In genomic region chr15:58070801-58071418, GRCh38 we compare ENCODE assay signal across 8 cellular contexts. TPM values are rescaled to one million over a fixed set of nuclear protein-coding genes. Genes with fewer than 3 reads are reported as not detected.
DNase-seq lines count a peak whose midpoint lies in the region; ATAC-seq and TF ChIP-seq lines count a peak whose summit lies in the region.

No MANE protein-coding gene starts in this region.

- H3K4me3 ChIP-seq in left ventricle myocardium inferior = no peak overlapping the region

- peaks cover 50% of the 10 kb centered on the region for H3K27me3 ChIP-seq in left ventricle myocardium inferior (ENCODE audit: low read depth)

- peaks cover 3% of the 10 kb centered on the region for H3K4me1 Mint-ChIP-seq in activated naive CD8-positive, alpha-beta T cell treated with anti-CD3 and anti-CD28 coated beads, Interleukin-2, amount 10 ng/mL, durations not matched to agents 7 days and 5 days

- H3K27me3 Mint-ChIP-seq in activated naive CD8-positive, alpha-beta T cell treated with anti-CD3 and anti-CD28 coated beads, Interleukin-2, amount 10 ng/mL, durations not matched to agents 7 days and 5 days = peaks cover 52% of the 10 kb centered on the region

- no peak overlapping the region for H3K27ac ChIP-seq in left ventricle myocardium inferior (replicated peaks)

- intact Hi-C loops in left ventricle myocardium inferior (cut with micrococcal nuclease) = loop anchor here (5.0 to 10.0 kb wide), 2 partner anchors 204 to 316 kb away; no protein-coding TSS in a partner anchor

- TF ChIP-seq CTCF in GM13976 (IDR thresholded peaks at IDR 0.05; ENCODE audit: borderline replicate concordance, control extremely low read depth, extremely low read depth, insufficient read depth, missing control alignments) (peak; percentile 74), left ventricle myocardium inferior (IDR thresholded peaks at IDR 0.05; ENCODE audit: borderline replicate concordance) (peak; percentile 95)

- peaks cover 8% of the 10 kb centered on the region for H3K4me1 ChIP-seq in left ventricle myocardium inferior

- DNase-seq in AML-193 (lab: John Stamatoyannopoulos, UW) (peak; percentile 46 to 52), GM13976 (ENCODE audit: low spot score) (peak; percentile 26), NCI-H748 treated with DMSO at 0.1 percent for 48 hours (lab: John Stamatoyannopoulos, UW) (peak; percentile 35), left ventricle myocardium inferior (peak; percentile 52), renal cortical epithelial cell (ENCODE audit: low read depth) (peak; percentile 47)
- peak; percentile 60 for DNase-seq in activated naive CD8-positive, alpha-beta T cell treated with anti-CD3 and anti-CD28 coated beads, Interleukin-2, amount 10 ng/mL, durations not matched to agents 7 days and 5 days

- in situ Hi-C loops in GM13976 (cut with MboI; ENCODE audit: low sequenced_read_pairs, unreplicated experiment) = no loop called here

- H3K36me3 ChIP-seq in left ventricle myocardium inferior = no peaks in the 10 kb centered on the region

- POLR2A ChIA-PET in activated naive CD8-positive, alpha-beta T cell treated with anti-CD3 and anti-CD28 coated beads, Interleukin-2, amount 10 ng/mL, durations not matched to agents 7 days and 5 days (lab: Charles Lee) = no interaction called here

- H3K27ac Mint-ChIP-seq in activated naive CD8-positive, alpha-beta T cell treated with anti-CD3 and anti-CD28 coated beads, Interleukin-2, amount 10 ng/mL, durations not matched to agents 7 days and 5 days = no peak overlapping the region

- H3K4me3 Mint-ChIP-seq in activated naive CD8-positive, alpha-beta T cell treated with anti-CD3 and anti-CD28 coated beads, Interleukin-2, amount 10 ng/mL, durations not matched to agents 7 days and 5 days = no peak overlapping the region

- no peaks in the 10 kb centered on the region for H3K36me3 Mint-ChIP-seq in activated naive CD8-positive, alpha-beta T cell treated with anti-CD3 and anti-CD28 coated beads, Interleukin-2, amount 10 ng/mL, durations not matched to agents 7 days and 5 days

- no peak for ATAC-seq in activated naive CD8-positive, alpha-beta T cell treated with anti-CD3 and anti-CD28 coated beads, Interleukin-2, amount 10 ng/mL, durations not matched to agents 7 days and 5 days (ENCODE audit: low read depth)
- ATAC-seq in HG02571 (IDR thresholded peaks at IDR 0.05; ENCODE audit: unreplicated experiment) (no peak), HG03175 (IDR thresholded peaks at IDR 0.05; ENCODE audit: unreplicated experiment) (no peak)

- no peaks in the 10 kb centered on the region for H3K9me3 Mint-ChIP-seq in activated naive CD8-positive, alpha-beta T cell treated with anti-CD3 and anti-CD28 coated beads, Interleukin-2, amount 10 ng/mL, durations not matched to agents 7 days and 5 days

- no peaks in the 10 kb centered on the region for H3K9me3 ChIP-seq in left ventricle myocardium inferior (replicated peaks)

RNA-seq across cellular contexts. Expression of gene ALDH1A2, which starts 5.4 kb away (rescaled TPM):
- total RNA-seq in activated naive CD8-positive, alpha-beta T cell treated with anti-CD3 and anti-CD28 coated beads, Interleukin-2, amount 10 ng/mL, durations not matched to agents 7 days and 5 days = under 1 TPM; 0.62 to 0.86 TPM
- total RNA-seq in left ventricle myocardium inferior (14.0 TPM), renal cortical epithelial cell (23.1 and 26.8 TPM in 2 replicates)
